8 cellular contexts compared by ENCODE assay signal in genomic region chr21:42315296-42315891, GRCh38. TPM values are rescaled to one million over a fixed set of nuclear protein-coding genes. Genes with fewer than 3 reads are reported as not detected.
A peak's percentile ranks its signal among the peaks of the same experiment; 100 is the strongest.
DNase-seq lines count a peak whose midpoint lies in the region; ATAC-seq and FAIRE-seq lines count a peak whose summit lies in the region.
"Had no signal": no experiment of that assay in that cellular context is flagged by ENCODE, and none has a peak within 500 bp of the region (broad histone marks: within the 10 kb centered on the region; RNA-seq: fewer than 3 reads in every experiment).

Gene TFF3, minus strand, starts transcription at chr21:42315409. Its CDS starts 35 bp downstream, at chr21:42315374.

- no peaks in the 10 kb centered on the region for H3K9me3 ChIP-seq in small intestine (ENCODE audit: control insufficient read depth, low read depth)
- H3K9me3 ChIP-seq: MG63 had no signal

- no peaks in the 10 kb centered on the region for H3K27me3 ChIP-seq in small intestine (ENCODE audit: control insufficient read depth in 2 of 2, insufficient read depth in 2 of 2, low read length in 2 of 2)
- H3K27me3 ChIP-seq: MG63 had no signal

- no peaks in the 10 kb centered on the region for H3K36me3 ChIP-seq in small intestine (ENCODE audit: control insufficient read depth in 2 of 2, insufficient read depth in 2 of 2, low read length in 2 of 2)
- H3K36me3 ChIP-seq: MG63 had no signal

- FAIRE-seq in small intestine (lab: Jason Lieb, UNC) = no peak

- no peak within 1 kb of the TSS for H3K4me3 ChIP-seq in small intestine (ENCODE audit: low read depth in 1 of 2, low read length in 2 of 2)
- H3K4me3 ChIP-seq: MG63 had no signal

- DNase-seq in NCI-H128 (lab: John Stamatoyannopoulos, UW; ENCODE audit: unreplicated experiment) = peak; percentile 70
- DNase-seq in NCI-H774 (lab: John Stamatoyannopoulos, UW) = peak; percentile 88
- no peak for DNase-seq in left ventricle myocardium superior
- DNase-seq in small intestine = peak; percentile 71
- DNase-seq in mesenteric fat pad (ENCODE audit: low spot score) = no peak
- no peak for DNase-seq in effector CD8-positive, alpha-beta T cell (lab: John Stamatoyannopoulos, UW)
- DNase-seq: MG63 had no signal

- peak within 1 kb of the TSS; percentile 37 to 76 for H3K27ac ChIP-seq in small intestine (ENCODE audit: low read depth in 1 of 2, low read length in 1 of 2)

- ATAC-seq in left ventricle myocardium superior (peak; percentile 35), HG03135 (IDR thresholded peaks at IDR 0.05; ENCODE audit: unreplicated experiment) (no peak)

- WGBS in small intestine, 3 donors = 18 to 59% (median 33%) methylated on average over 15 of the region's 15 CpGs

- intact Hi-C loops in left ventricle myocardium superior (cut with micrococcal nuclease) = no loop called here

- H3K4me1 ChIP-seq in small intestine (ENCODE audit: control insufficient read depth in 2 of 2, insufficient read depth in 1 of 2, low read depth in 1 of 2, low read length in 1 of 2) = peaks cover 2 to 8% of the 10 kb centered on the region in 2 donors

RNA-seq across cellular contexts. Expression of gene TFF3, which starts in this region (rescaled TPM):
- total RNA-seq in left ventricle myocardium superior (5.3 TPM), mesenteric fat pad (5.5 TPM)
- polyA plus RNA-seq in small intestine = 1,000 to 10,000 TPM in 1 of 3 donors, 100 to 1,000 TPM in 2; 758 to 1,395 (median 965) TPM

Comparison
In these comparisons a context has a peak if more than half of its experiments do, and no peak if none do; other contexts are left out.
1. DNase-seq: peak in NCI-H128 (single experiment), NCI-H774 (single experiment) and small intestine (single experiment); none in left ventricle myocardium superior (single experiment), mesenteric fat pad (single experiment) and effector CD8-positive, alpha-beta T cell (single experiment).